Comparison of ENCODE assay signal across 8 cellular contexts in the genomic region with DNA sequence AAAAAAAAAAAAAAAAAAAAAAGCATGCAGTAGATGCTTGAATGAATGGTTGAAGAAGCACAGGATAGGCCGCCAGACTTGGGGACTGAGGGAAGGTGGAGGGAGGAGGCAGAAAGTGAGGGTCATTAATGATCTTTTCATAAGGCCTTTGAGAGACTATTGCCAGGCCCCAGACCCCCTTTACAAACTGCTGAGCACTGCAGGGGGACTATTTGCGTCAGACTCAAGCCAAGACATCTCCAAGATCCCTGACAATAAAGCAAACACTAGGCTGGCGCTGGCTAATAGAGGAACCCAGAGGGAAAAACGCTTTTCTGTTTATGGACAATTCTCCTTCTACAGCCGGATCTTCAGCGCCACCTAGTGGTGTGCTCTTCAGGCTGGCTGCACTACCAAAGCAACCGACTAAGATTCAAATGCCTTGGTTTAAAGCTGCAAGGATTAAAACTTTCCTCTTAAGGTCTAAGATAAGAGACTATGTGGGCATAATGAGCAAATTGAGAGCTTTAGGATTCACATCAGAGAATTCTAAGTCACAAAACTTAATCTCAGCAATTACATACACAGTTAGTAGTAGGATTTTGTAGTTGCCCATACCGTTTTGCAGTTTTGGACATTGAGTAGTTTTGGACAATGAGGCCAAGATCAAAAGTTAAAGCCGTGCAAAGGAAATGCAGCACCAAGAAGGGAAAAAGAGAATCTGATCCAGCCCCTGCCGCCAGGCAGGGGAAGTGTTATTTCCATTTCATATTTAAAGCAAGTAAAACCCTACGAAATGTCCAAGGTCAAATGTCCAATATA. TPM values are rescaled to one million over a fixed set of nuclear protein-coding genes. Genes with fewer than 3 reads are reported as not detected.
A peak's percentile ranks its signal among the peaks of the same experiment; 100 is the strongest.
DNase-seq lines count a peak whose midpoint lies in the region; ATAC-seq and TF ChIP-seq lines count a peak whose summit lies in the region.

No MANE protein-coding gene starts in this region.

- no peak overlapping the region for H3K27ac ChIP-seq in lung (ENCODE audit: low read depth in 1 of 2, low read length in 1 of 2)

- WGBS in lung, 2 donors, result 21 to 30% methylated on average over 11 of the region's 11 CpGs

- H3K4me1 ChIP-seq in lung (ENCODE audit: control insufficient read depth in 2 of 2, insufficient read depth in 2 of 2, low read length in 2 of 2), result peaks cover 0 to 3% of the 10 kb centered on the region in 2 donors

- ATAC-seq in HG03571 (IDR thresholded peaks at IDR 0.05; ENCODE audit: unreplicated experiment), result peak; percentile 64
- ATAC-seq in lung (ENCODE audit: insufficient read depth, low FRiP score), result peak; percentile 77
- no peak for ATAC-seq in GM18907 (IDR thresholded peaks at IDR 0.05; ENCODE audit: unreplicated experiment)

- no peaks in the 10 kb centered on the region for H3K36me3 ChIP-seq in lung (ENCODE audit: control insufficient read depth in 2 of 2, insufficient read depth in 2 of 2, low read length in 2 of 2)

- H3K4me3 ChIP-seq in lung, result no peak overlapping the region

- H3K9me3 ChIP-seq in lung (ENCODE audit: control insufficient read depth in 2 of 2, insufficient read depth in 1 of 2, low read length in 1 of 2), result no peaks in the 10 kb centered on the region

- TF ChIP-seq CTCF in GM12801 (IDR thresholded peaks at IDR 0.05; ENCODE audit: extremely low read depth, insufficient read length) (peak; percentile 13), lung (IDR thresholded peaks at IDR 0.05; ENCODE audit: control extremely low read depth, extremely low read depth) (peak; percentile 81)

- no peaks in the 10 kb centered on the region for H3K27me3 ChIP-seq in lung (ENCODE audit: control insufficient read depth, insufficient read depth)

- DNase-seq in NCI-H526 treated with DMSO at 0.1 percent for 48 hours (lab: John Stamatoyannopoulos, UW) (peak; percentile 66), ecto neural progenitor cell (ENCODE audit: low spot score) (peak; percentile 77), lung (ENCODE audit: low spot score) (peak; percentile 46)
- DNase-seq in activated CD4-positive, alpha-beta T cell treated with anti-CD3 and anti-CD28 coated beads, Interleukin-2, amount 50 U/mL, for 24 hours (ENCODE audit: low read depth in 1 of 2, low spot score in 1 of 2), result peak; percentile 32 to 48
- peak; percentile 43 for DNase-seq in stimulated activated CD8-positive, alpha-beta memory T cell treated with anti-CD3 and anti-CD28 coated beads, Interleukin-12 subunit alpha, Interleukin-12 subunit beta, amount 100 ng/mL, for 1 hour (ENCODE audit: low read depth)

RNA-seq across cellular contexts. Expression of a gene that starts 17.9 kb away (rescaled TPM):
- 10 to 100 TPM; 24.3 to 39.1 TPM for total RNA-seq in lung
- 10 to 100 TPM; 13.7 to 17.6 TPM for polyA plus RNA-seq in lung
